ENCODE assay signal across 8 cellular contexts in the genomic region with DNA sequence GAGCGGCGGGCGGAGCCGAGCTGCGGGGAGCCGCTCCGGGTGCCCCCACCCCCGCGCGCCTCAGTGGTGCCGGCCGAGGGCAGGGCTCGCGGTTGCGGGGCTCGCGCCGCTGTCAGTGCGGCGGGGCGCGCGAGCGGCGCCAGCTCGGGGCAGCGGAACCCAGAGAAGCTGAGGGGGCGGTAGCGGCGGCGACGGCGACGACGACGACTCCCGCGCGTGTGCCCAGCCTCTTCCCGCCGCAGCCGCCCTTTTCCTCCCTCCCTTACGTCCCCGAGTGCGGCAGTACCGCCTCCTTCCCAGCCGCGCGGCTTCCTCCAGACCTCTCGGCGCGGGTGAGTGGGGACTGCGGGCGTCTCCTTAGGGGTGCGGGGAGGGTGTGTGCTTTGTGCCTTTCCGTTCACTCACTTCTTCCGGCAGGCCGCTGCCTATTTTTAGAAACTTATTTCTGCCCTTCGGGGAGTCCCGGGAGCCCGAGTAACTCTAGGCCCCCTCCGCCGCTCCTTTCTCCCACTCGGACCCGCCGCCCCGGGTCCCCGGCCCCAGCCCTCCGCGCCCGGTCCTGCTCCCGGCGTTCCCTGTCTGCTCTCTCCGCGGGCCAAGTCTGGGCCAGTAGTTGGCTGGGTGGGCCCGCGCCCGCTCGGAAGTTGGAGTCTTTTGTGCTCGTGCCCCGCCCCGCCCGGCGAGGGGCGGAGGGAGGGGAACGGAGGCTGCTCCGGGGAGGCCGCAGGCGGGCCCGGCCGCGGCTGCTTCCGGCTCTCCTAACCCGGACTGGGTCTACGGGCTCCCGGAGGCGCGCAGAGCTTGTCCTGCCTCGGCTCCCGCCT. TPM values are rescaled to one million over a fixed set of nuclear protein-coding genes. Genes with fewer than 3 reads are reported as not detected.
A peak's percentile ranks its signal among the peaks of the same experiment; 100 is the strongest.
DNase-seq lines count a peak whose midpoint lies in the region; ATAC-seq, FAIRE-seq and TF ChIP-seq lines count a peak whose summit lies in the region.

A gene (plus strand): TSS at position 112 of the 824 bp plus-strand sequence. CDS start 78,164 bp downstream, outside the sequence.

- ATAC-seq in HG03442 (IDR thresholded peaks at IDR 0.05; ENCODE audit: unreplicated experiment) (peak; percentile 43), lung (ENCODE audit: insufficient read depth, low FRiP score) (peak; percentile 66)

- CTCF ChIA-PET in activated CD4-positive, alpha-beta memory T cell treated with anti-CD3 and anti-CD28 coated beads for 36 hours (lab: Charles Lee) = interaction anchor here (0.5 to 2.8 kb wide), 6 partner anchors 28 to 89 kb away, joined by 3 to 8 read pairs (median 4); no protein-coding TSS in a partner anchor

- H3K27ac Mint-ChIP-seq in activated CD4-positive, alpha-beta memory T cell treated with anti-CD3 and anti-CD28 coated beads for 36 hours = peak within 1 kb of the TSS; percentile 98

- no peaks in the 10 kb centered on the region for H3K9me3 Mint-ChIP-seq in activated CD4-positive, alpha-beta memory T cell treated with anti-CD3 and anti-CD28 coated beads for 36 hours

- POLR2A ChIA-PET in activated CD4-positive, alpha-beta memory T cell treated with anti-CD3 and anti-CD28 coated beads for 36 hours (lab: Charles Lee) = interaction anchor here (0.7 to 1.8 kb wide), 13 partner anchors 11 to 1496 kb away, joined by 3 to 21 read pairs (median 4); a partner anchor contains a TSS

- H3K4me3 Mint-ChIP-seq in activated CD4-positive, alpha-beta memory T cell treated with anti-CD3 and anti-CD28 coated beads for 36 hours = peak within 1 kb of the TSS; percentile 95

- H3K27ac ChIP-seq in BLaER1 = peak within 1 kb of the TSS; percentile 100
- peak within 1 kb of the TSS; percentile 95 to 99 for H3K27ac ChIP-seq in lung (ENCODE audit: low read depth in 1 of 2, low read length in 1 of 2)

- no peak for TF ChIP-seq CTCF in lung (IDR thresholded peaks at IDR 0.05; ENCODE audit: control extremely low read depth, extremely low read depth)

- H3K36me3 ChIP-seq in BLaER1 (peaks cover 20% of the 10 kb centered on the region), lung (ENCODE audit: control insufficient read depth in 2 of 2, insufficient read depth in 2 of 2, low read length in 2 of 2) (no peaks in the 10 kb centered on the region)

- H3K4me2 ChIP-seq in BLaER1 = peak within 1 kb of the TSS; percentile 99

- H3K4me1 Mint-ChIP-seq in activated CD4-positive, alpha-beta memory T cell treated with anti-CD3 and anti-CD28 coated beads for 36 hours (ENCODE audit: low read depth) = peaks cover 63% of the 10 kb centered on the region

- peaks cover 63% of the 10 kb centered on the region for H3K4me1 ChIP-seq in BLaER1
- H3K4me1 ChIP-seq in lung (ENCODE audit: control insufficient read depth in 2 of 2, insufficient read depth in 2 of 2, low read length in 2 of 2) = peaks cover 22 to 31% of the 10 kb centered on the region in 2 donors

- FAIRE-seq in GM19239 (lab: Jason Lieb, UNC) = peak; percentile 59

- peaks cover 15% of the 10 kb centered on the region for H3K36me3 Mint-ChIP-seq in activated CD4-positive, alpha-beta memory T cell treated with anti-CD3 and anti-CD28 coated beads for 36 hours

- no peaks in the 10 kb centered on the region for H3K27me3 Mint-ChIP-seq in activated CD4-positive, alpha-beta memory T cell treated with anti-CD3 and anti-CD28 coated beads for 36 hours

- H3K9ac ChIP-seq in BLaER1 = peak within 1 kb of the TSS; percentile 99

- peak within 1 kb of the TSS; percentile 88 for H3K4me3 ChIP-seq in BLaER1
- H3K4me3 ChIP-seq in lung = peak within 1 kb of the TSS; percentile 85

- intact Hi-C loops in activated CD4-positive, alpha-beta memory T cell treated with anti-CD3 and anti-CD28 coated beads for 36 hours (cut with micrococcal nuclease) = loop anchor here (1.0 to 10.0 kb wide), 8 partner anchors 43 to 521 kb away; a partner anchor contains a TSS

- WGBS in lung, 2 donors = 0 to 1% methylated on average over 67 to 100 of the region's 100 CpGs

- H4K20me1 ChIP-seq in BLaER1 = peaks cover 52% of the 10 kb centered on the region

- H3K9me3 ChIP-seq in BLaER1 (no peaks in the 10 kb centered on the region), lung (ENCODE audit: control insufficient read depth in 2 of 2, insufficient read depth in 1 of 2, low read length in 1 of 2) (no peaks in the 10 kb centered on the region)

- H3K27me3 ChIP-seq in BLaER1 = no peaks in the 10 kb centered on the region
- no peaks in the 10 kb centered on the region for H3K27me3 ChIP-seq in lung (ENCODE audit: control insufficient read depth, insufficient read depth)

- DNase-seq in GM19239 (ENCODE audit: insufficient read length, low spot score) = peak; percentile 58
- DNase-seq in NCI-H69 (lab: John Stamatoyannopoulos, UW) = peak; percentile 91
- peak; percentile 87 for DNase-seq in activated CD4-positive, alpha-beta memory T cell treated with anti-CD3 and anti-CD28 coated beads for 36 hours
- peak; percentile 89 for DNase-seq in ecto neural progenitor cell (ENCODE audit: low spot score)
- peak; percentile 84 for DNase-seq in lung (ENCODE audit: low spot score)
- DNase-seq in stimulated activated CD4-positive, alpha-beta T cell treated with anti-CD3 and anti-CD28 coated beads, TNF-alpha, amount 100 ng/mL, for 4 hours (ENCODE audit: low read depth in 3 of 3) = peak; percentile 56 to 67 (median 57)

RNA-seq across cellular contexts. Expression of the gene that starts here (rescaled TPM):
- total RNA-seq in activated CD4-positive, alpha-beta memory T cell treated with anti-CD3 and anti-CD28 coated beads for 36 hours = 100 to 1,000 TPM; 149 to 159 TPM
- total RNA-seq in lung = 100 to 1,000 TPM; 135 to 143 TPM
- polyA plus RNA-seq in lung = 100 to 1,000 TPM; 148 to 157 TPM

Comparison
In these comparisons a context has a peak if more than half of its experiments do, and no peak if none do; other contexts are left out.
1. Peak in every context shown above with its lines: DNase-seq, ATAC-seq, H3K4me3 ChIP-seq and H3K27ac ChIP-seq.